Comparison of ENCODE assay signal across 12 cellular contexts in the genomic region with DNA sequence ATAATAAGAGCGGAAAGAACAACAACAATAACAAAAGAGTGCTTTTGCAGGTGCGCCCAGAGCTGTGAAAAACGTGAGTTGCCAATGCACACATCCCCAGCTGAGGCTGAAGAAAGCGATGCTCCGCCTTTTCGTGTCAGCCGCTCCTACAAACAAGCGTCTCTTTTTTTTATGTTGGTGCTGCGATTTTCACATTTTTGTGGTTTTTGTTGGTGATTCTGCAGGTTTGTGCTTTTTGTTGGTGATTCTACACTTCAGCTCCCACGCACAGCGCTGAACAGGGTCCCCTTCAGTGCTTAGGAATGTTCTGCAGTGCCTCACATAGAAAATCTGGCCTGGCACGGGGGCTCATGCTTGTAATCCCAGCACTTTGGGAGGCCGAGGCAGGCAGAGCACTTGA. TPM values are rescaled to one million over a fixed set of nuclear protein-coding genes. Genes with fewer than 3 reads are reported as not detected.
DNase-seq lines count a peak whose midpoint lies in the region; ATAC-seq and TF ChIP-seq lines count a peak whose summit lies in the region.
"Had no signal": no experiment of that assay in that cellular context is flagged by ENCODE, and none has a peak within 500 bp of the region (broad histone marks: within the 10 kb centered on the region; RNA-seq: fewer than 3 reads in every experiment).

No MANE protein-coding gene starts in this region.

- H3K36me3 Mint-ChIP-seq in neural progenitor cell = no peaks in the 10 kb centered on the region
- H3K36me3 Mint-ChIP-seq in activated CD8-positive, alpha-beta T cell treated with anti-CD3 and anti-CD28 coated beads, Interleukin-2, amount 10 ng/mL, durations not matched to agents 7 days and 5 days (ENCODE audit: low read depth) = no peaks in the 10 kb centered on the region

- H3F3A ChIP-seq in neural progenitor cell (ENCODE audit: low read depth) = peaks cover 59% of the 10 kb centered on the region

- no peak overlapping the region for H3K9ac ChIP-seq in neural progenitor cell

- H3K4me1 ChIP-seq in neural progenitor cell = peaks cover 54% of the 10 kb centered on the region

- H3K4me3 Mint-ChIP-seq in neural progenitor cell = peak overlapping the region; percentile 16
- H3K4me3 Mint-ChIP-seq in activated CD8-positive, alpha-beta T cell treated with anti-CD3 and anti-CD28 coated beads, Interleukin-2, amount 10 ng/mL, durations not matched to agents 7 days and 5 days = no peak overlapping the region
- H3K4me3 Mint-ChIP-seq: activated B cell treated with CpG ODN at 0.5 μM for 24 hours; CD4-positive, alpha-beta T cell had no signal

- POLR2A ChIA-PET in BJ (lab: Charles Lee) = no interaction called here
- POLR2A ChIA-PET in activated CD8-positive, alpha-beta T cell treated with anti-CD3 and anti-CD28 coated beads, Interleukin-2, amount 10 ng/mL, durations not matched to agents 7 days and 5 days (lab: Charles Lee) = no interaction called here

- no peaks in the 10 kb centered on the region for H3K27me3 ChIP-seq in BJ (ENCODE audit: control insufficient read depth, insufficient read depth, low read length)
- no peaks in the 10 kb centered on the region for H3K27me3 ChIP-seq in neural progenitor cell

- H3K27ac ChIP-seq in neural progenitor cell = no peak overlapping the region
- H3K27ac ChIP-seq: RWPE1 had no signal

- CTCF ChIA-PET in BJ (lab: Yijun Ruan, JAX) = interaction anchor here (0.6 to 1.5 kb wide), 2 partner anchors 24 to 35 kb away, joined by 3 read pairs; no protein-coding TSS in a partner anchor
- CTCF ChIA-PET in activated CD8-positive, alpha-beta T cell treated with anti-CD3 and anti-CD28 coated beads, Interleukin-2, amount 10 ng/mL, durations not matched to agents 7 days and 5 days (lab: Charles Lee) = no interaction called here

- peaks cover 68% of the 10 kb centered on the region for H3K4me1 Mint-ChIP-seq in neural progenitor cell
- H3K4me1 Mint-ChIP-seq in activated CD8-positive, alpha-beta T cell treated with anti-CD3 and anti-CD28 coated beads, Interleukin-2, amount 10 ng/mL, durations not matched to agents 7 days and 5 days (ENCODE audit: low read depth) = no peaks in the 10 kb centered on the region

- H4K20me1 ChIP-seq in neural progenitor cell (ENCODE audit: low read depth) = no peaks in the 10 kb centered on the region

- no peaks in the 10 kb centered on the region for H3K9me3 ChIP-seq in neural progenitor cell (ENCODE audit: low read depth)

- H3K4me2 ChIP-seq in neural progenitor cell = peak overlapping the region; percentile 31

- peak overlapping the region; percentile 77 for H2AFZ ChIP-seq in neural progenitor cell (replicated peaks)

- H3K27ac Mint-ChIP-seq in neural progenitor cell = peak overlapping the region; percentile 82
- H3K27ac Mint-ChIP-seq in activated CD8-positive, alpha-beta T cell treated with anti-CD3 and anti-CD28 coated beads, Interleukin-2, amount 10 ng/mL, durations not matched to agents 7 days and 5 days = no peak overlapping the region
- H3K27ac Mint-ChIP-seq: activated B cell treated with CpG ODN at 0.5 μM for 24 hours; CD4-positive, alpha-beta T cell had no signal

- TF ChIP-seq CTCF in BJ (IDR thresholded peaks at IDR 0.05; ENCODE audit: insufficient read depth, low read depth, low read length) = no peak
- TF ChIP-seq CTCF in neural progenitor cell (IDR thresholded peaks at IDR 0.05) = no peak

- no peaks in the 10 kb centered on the region for H3K36me3 ChIP-seq in BJ (ENCODE audit: control insufficient read depth, insufficient read depth, low read length)
- no peaks in the 10 kb centered on the region for H3K36me3 ChIP-seq in neural progenitor cell

- peak; percentile 85 for DNase-seq in BJ (ENCODE audit: low read depth)
- DNase-seq in LHCN-M2 (ENCODE audit: low read depth) = peak; percentile 68
- peak; percentile 77 for DNase-seq in dedifferentiated amniotic fluid mesenchymal stem cell (ENCODE audit: extremely low spot score)
- no peak for DNase-seq in neural progenitor cell (ENCODE audit: low spot score)
- no peak for DNase-seq in COLO668 (lab: John Stamatoyannopoulos, UW; ENCODE audit: unreplicated experiment)
- no peak for DNase-seq in GM19238 (ENCODE audit: insufficient read length, low spot score)
- DNase-seq in activated CD8-positive, alpha-beta T cell treated with anti-CD3 and anti-CD28 coated beads, Interleukin-2, amount 10 ng/mL, durations not matched to agents 7 days and 5 days = no peak
- DNase-seq: activated B cell treated with CpG ODN at 0.5 μM for 24 hours; CD4-positive, alpha-beta T cell; dermis blood vessel endothelial cell had no signal

- ATAC-seq in activated CD8-positive, alpha-beta T cell treated with anti-CD3 and anti-CD28 coated beads, Interleukin-2, amount 10 ng/mL, durations not matched to agents 7 days and 5 days = no peak
- no peak for ATAC-seq in GM19395 (IDR thresholded peaks at IDR 0.05; ENCODE audit: unreplicated experiment)

- H3K79me2 ChIP-seq in neural progenitor cell (ENCODE audit: low read depth) = no peaks in the 10 kb centered on the region

- no peak overlapping the region for H3K4me3 ChIP-seq in BJ (ENCODE audit: low read depth, low read length)
- no peak overlapping the region for H3K4me3 ChIP-seq in neural progenitor cell

- H3K9me3 Mint-ChIP-seq in neural progenitor cell = no peaks in the 10 kb centered on the region
- H3K9me3 Mint-ChIP-seq in activated CD8-positive, alpha-beta T cell treated with anti-CD3 and anti-CD28 coated beads, Interleukin-2, amount 10 ng/mL, durations not matched to agents 7 days and 5 days (ENCODE audit: insufficient read depth) = no peaks in the 10 kb centered on the region
- H3K9me3 Mint-ChIP-seq: activated B cell treated with CpG ODN at 0.5 μM for 24 hours; CD4-positive, alpha-beta T cell had no signal

- peaks cover 21% of the 10 kb centered on the region for H3K27me3 Mint-ChIP-seq in neural progenitor cell (ENCODE audit: insufficient read depth, low read depth)
- no peaks in the 10 kb centered on the region for H3K27me3 Mint-ChIP-seq in activated CD8-positive, alpha-beta T cell treated with anti-CD3 and anti-CD28 coated beads, Interleukin-2, amount 10 ng/mL, durations not matched to agents 7 days and 5 days (ENCODE audit: low read depth)

RNA-seq across cellular contexts. Expression of a gene that starts 7.3 kb away (rescaled TPM):
- 0.06 and 0.11 TPM in 2 replicates for polyA plus RNA-seq in BJ (2011; rRNA removed)
- polyA minus RNA-seq in BJ (2011; rRNA and poly(A)+ RNA removed) = not detected in 2 replicates
- total RNA-seq in LHCN-M2 (2014; rRNA removed) (0.17 and 0.26 TPM in 2 replicates), neural progenitor cell (ENCODE audit: low replicate concordance) (3.3 and 15.1 TPM in 2 replicates)
- 0.24 TPM for polyA plus RNA-seq in LHCN-M2 (2012)
- not detected for total RNA-seq in activated CD8-positive, alpha-beta T cell treated with anti-CD3 and anti-CD28 coated beads, Interleukin-2, amount 10 ng/mL, durations not matched to agents 7 days and 5 days
- total RNA-seq: activated B cell treated with CpG ODN at 0.5 μM for 24 hours; CD4-positive, alpha-beta T cell had no signal

RNA-seq across cellular contexts. Expression of a gene that starts 15.7 kb away (rescaled TPM):
- polyA plus RNA-seq in BJ (2011; rRNA removed) = 0.07 TPM in 1 of 2 replicates, not detected in the other
- polyA minus RNA-seq in BJ (2011; rRNA and poly(A)+ RNA removed) = not detected in 2 replicates
- total RNA-seq in LHCN-M2 (2014; rRNA removed) (0.71 and 1.5 TPM in 2 replicates), neural progenitor cell (ENCODE audit: low replicate concordance) (6.2 TPM in 1 of 2 replicates, not detected in the other)
- 0.49 TPM for polyA plus RNA-seq in LHCN-M2 (2012)
- total RNA-seq in activated CD8-positive, alpha-beta T cell treated with anti-CD3 and anti-CD28 coated beads, Interleukin-2, amount 10 ng/mL, durations not matched to agents 7 days and 5 days = not detected
- total RNA-seq: activated B cell treated with CpG ODN at 0.5 μM for 24 hours; CD4-positive, alpha-beta T cell; dermis blood vessel endothelial cell had no signal

RNA-seq across cellular contexts. Expression of a gene that starts 28.0 kb away (rescaled TPM):
- 2.6 and 3.8 TPM in 2 replicates for polyA plus RNA-seq in BJ (2011; rRNA removed)
- 4.2 and 10.1 TPM in 2 replicates for polyA minus RNA-seq in BJ (2011; rRNA and poly(A)+ RNA removed)
- total RNA-seq in LHCN-M2 (2014; rRNA removed) (7.3 and 7.7 TPM in 2 replicates), neural progenitor cell (ENCODE audit: low replicate concordance) (2.1 and 15.2 TPM in 2 replicates)
- polyA plus RNA-seq in LHCN-M2 (2012) = 14.0 TPM
- total RNA-seq in activated CD8-positive, alpha-beta T cell treated with anti-CD3 and anti-CD28 coated beads, Interleukin-2, amount 10 ng/mL, durations not matched to agents 7 days and 5 days = 1 to 10 TPM; 5.6 to 6.2 TPM

RNA-seq across cellular contexts. Expression of a gene that starts 46.7 kb away (rescaled TPM):
- polyA plus RNA-seq in BJ (2011; rRNA removed) = 3.7 and 4.0 TPM in 2 replicates
- polyA minus RNA-seq in BJ (2011; rRNA and poly(A)+ RNA removed) = 2.3 and 2.5 TPM in 2 replicates
- total RNA-seq in LHCN-M2 (2014; rRNA removed) (4.7 and 7.4 TPM in 2 replicates), neural progenitor cell (ENCODE audit: low replicate concordance) (4.8 and 10.8 TPM in 2 replicates)
- 9.0 TPM for polyA plus RNA-seq in LHCN-M2 (2012)
- 10 to 100 TPM; 13.6 to 13.7 TPM for total RNA-seq in activated CD8-positive, alpha-beta T cell treated with anti-CD3 and anti-CD28 coated beads, Interleukin-2, amount 10 ng/mL, durations not matched to agents 7 days and 5 days

RNA-seq across cellular contexts. Expression of a gene that starts 47.5 kb away (rescaled TPM):
- polyA plus RNA-seq in BJ (2011; rRNA removed) = 7.8 TPM in 2 replicates
- 2.3 and 2.7 TPM in 2 replicates for polyA minus RNA-seq in BJ (2011; rRNA and poly(A)+ RNA removed)
- 13.4 and 14.0 TPM in 2 replicates for total RNA-seq in LHCN-M2 (2014; rRNA removed)
- 11.2 TPM for polyA plus RNA-seq in LHCN-M2 (2012)
- total RNA-seq in neural progenitor cell (ENCODE audit: low replicate concordance) = 3.2 and 5.4 TPM in 2 replicates
- total RNA-seq in activated CD8-positive, alpha-beta T cell treated with anti-CD3 and anti-CD28 coated beads, Interleukin-2, amount 10 ng/mL, durations not matched to agents 7 days and 5 days = 10 to 100 TPM; 21.9 to 25.2 TPM

Comparison
In these comparisons a context has a peak if more than half of its experiments do, and no peak if none do; other contexts are left out.
1. DNase-seq: peak in BJ (single experiment), LHCN-M2 (single experiment) and dedifferentiated amniotic fluid mesenchymal stem cell (single experiment); none in neural progenitor cell (single experiment), COLO668 (single experiment), GM19238 (single experiment) and activated CD8-positive, alpha-beta T cell treated with anti-CD3 and anti-CD28 coated beads, Interleukin-2, amount 10 ng/mL, durations not matched to agents 7 days and 5 days (single experiment).